Comparison of ENCODE assay signal across 27 cellular contexts in genomic region chr11:69535928-69536327, GRCh38. TPM values are rescaled to one million over a fixed set of nuclear protein-coding genes. Genes with fewer than 3 reads are reported as not detected.
"Had no signal": no experiment of that assay in that cellular context is flagged by ENCODE, and none has a peak within 500 bp of the region (broad histone marks: within the 10 kb centered on the region; RNA-seq: fewer than 3 reads in every experiment).

No MANE protein-coding gene starts in this region.

- H3K27me3 ChIP-seq: suprapubic skin, tibial nerve had no signal

- H3K4me3 ChIP-seq: mucosa of descending colon, prostate gland, skin epidermis, stomach, suprapubic skin, tibial nerve had no signal

- H3K36me3 ChIP-seq: prostate gland, stomach, suprapubic skin, tibial nerve had no signal

- FAIRE-seq: urothelium cell line had no signal

- H3K9me3 ChIP-seq: mucosa of descending colon, prostate gland, stomach, suprapubic skin, tibial nerve had no signal

- DNase-seq: activated B cell treated with CpG ODN at 0.5 μM for 24 hours; activated CD4-positive, alpha-beta T cell treated with anti-CD3 and anti-CD28 coated beads for 36 hours; activated CD4-positive, alpha-beta T cell treated with anti-CD3 and anti-CD28 coated beads, Interleukin-2, amount 50 U/mL, for 4 hours; activated CD8-positive, alpha-beta memory T cell treated with anti-CD3 and anti-CD28 coated beads for 24 hours; activated CD8-positive, alpha-beta memory T cell treated with anti-CD3 and anti-CD28 coated beads, Interleukin-2, amount 50 U/mL, for 4 hours; activated naive CD4-positive, alpha-beta T cell treated with anti-CD3 and anti-CD28 coated beads for 36 hours; activated T-cell treated with anti-CD3 and anti-CD28 coated beads, Interleukin-2, amount 50 U/mL, for 24 hours; amygdala; effector CD8-positive, alpha-beta T cell; foreskin melanocyte; hippocampal formation; mesenchymal stem cell; stimulated activated CD4-positive, alpha-beta T cell treated with anti-CD3 and anti-CD28 coated beads, Interleukin-15, amount 100 ng/mL, for 24 hours; stomach; T-helper 1 cell; T1000 had no signal

- ATAC-seq: activated CD4-positive, alpha-beta T cell treated with anti-CD3 and anti-CD28 coated beads for 36 hours; activated T-helper 17 cell treated with anti-CD3 and anti-CD28 coated beads, Interleukin-2, amount 50 U/mL, for 72 hours; mucosa of descending colon; stimulated activated memory B cell treated with anti-CD40 and anti-IgM and Interleukin-4, amounts not matched to agents 10 μg/mL and 1 μg/mL and 100 μg/mL, for 72 hours had no signal

- H3K4me1 ChIP-seq: prostate gland had no signal

- H3K27ac ChIP-seq: prostate gland, skin epidermis, stomach, suprapubic skin, tibial nerve had no signal

RNA-seq across cellular contexts. Expression of gene LINC01488, which starts 54.5 kb away (rescaled TPM):
- total RNA-seq: activated B cell treated with CpG ODN at 0.5 μM for 24 hours; activated CD4-positive, alpha-beta T cell treated with anti-CD3 and anti-CD28 coated beads for 36 hours; activated naive CD4-positive, alpha-beta T cell treated with anti-CD3 and anti-CD28 coated beads for 36 hours; activated T-helper 17 cell treated with anti-CD3 and anti-CD28 coated beads, Interleukin-2, amount 50 U/mL, for 72 hours; cerebellum; mucosa of descending colon; neural crest cell; osteocyte; prostate gland; stomach; suprapubic skin; tibial nerve had no signal
- polyA plus RNA-seq: stomach had no signal
